Comparison of ENCODE assay signal across 8 cellular contexts in genomic region chr19:45668342-45668871, GRCh38. TPM values are rescaled to one million over a fixed set of nuclear protein-coding genes. Genes with fewer than 3 reads are reported as not detected.
DNase-seq lines count a peak whose midpoint lies in the region; ATAC-seq, FAIRE-seq and TF ChIP-seq lines count a peak whose summit lies in the region.

No MANE protein-coding gene starts in this region.

- TF ChIP-seq EP300 in A549 (IDR thresholded peaks at IDR 0.05) = no peak

- TF ChIP-seq POLR2A in A549 (IDR thresholded peaks at IDR 0.05; ENCODE audit: low read length) = no peak

- peak overlapping the region; percentile 65 to 81 for H3K27ac ChIP-seq in A549

- 3% methylated on average over 19 of the region's 19 CpGs for WGBS in A549 (ENCODE audit: missing lambda C conversion rate)

- H3K4me1 Mint-ChIP-seq in glutamatergic neuron (ENCODE audit: low read depth, unreplicated experiment) = peaks cover 17% of the 10 kb centered on the region

- H3K4me3 Mint-ChIP-seq in glutamatergic neuron (ENCODE audit: unreplicated experiment) = peak overlapping the region; percentile 99

- TF ChIP-seq CTCF in A549 (IDR thresholded peaks at IDR 0.05) (no peak; the same call in 2 of the 3 replicates), glutamatergic neuron (IDR thresholded peaks at IDR 0.05; ENCODE audit: partially characterized antibody, unreplicated experiment) (no peak)

- H3K4me3 ChIP-seq in A549 (peak overlapping the region; percentile 46), H7 (ENCODE audit: insufficient read depth, low read depth, low read length) (peak overlapping the region; percentile 48)

- H3K36me3 Mint-ChIP-seq in glutamatergic neuron (ENCODE audit: unreplicated experiment) = no peaks in the 10 kb centered on the region

- H3K27me3 Mint-ChIP-seq in glutamatergic neuron (ENCODE audit: unreplicated experiment) = peaks cover 16% of the 10 kb centered on the region

- no peak for TF ChIP-seq RAD21 in A549 (conservative IDR thresholded peaks at IDR 0.05 in 1 of 2, IDR thresholded peaks at IDR 0.05 in 1 of 2)

- CTCF ChIA-PET in A549 (lab: Yijun Ruan, JAX) = interaction anchor here (0.6 to 9.3 kb wide), 8 partner anchors 10 to 229 kb away, joined by 3 to 90 read pairs (median 8); partner anchors contain the start of gene EML2

- H3K4me1 ChIP-seq in A549 = peaks cover 27% of the 10 kb centered on the region

- H3K4me2 ChIP-seq in A549 = peak overlapping the region; percentile 100

- ATAC-seq in A549 (peak; percentile 4 to 11), HG03095 (IDR thresholded peaks at IDR 0.05; ENCODE audit: unreplicated experiment) (no peak)

- H3K36me3 ChIP-seq in H7 (replicated peaks; ENCODE audit: control insufficient read depth, insufficient read depth, low read length) = no peaks in the 10 kb centered on the region

- DNase-seq in A549 (ENCODE audit: low read depth in 1 of 2, low spot score in 1 of 2) (no peak), H7 (peak; percentile 44), glutamatergic neuron (no peak), dedifferentiated amniotic fluid mesenchymal stem cell (ENCODE audit: extremely low spot score) (no peak), NCI-H187 treated with DMSO at 0.1 percent for 48 hours (lab: John Stamatoyannopoulos, UW) (no peak)
- DNase-seq in activated CD8-positive, alpha-beta memory T cell treated with anti-CD3 and anti-CD28 coated beads for 24 hours = peak; percentile 75
- peak; percentile 38 for DNase-seq in stimulated activated CD4-positive, alpha-beta T cell treated with anti-CD3 and anti-CD28 coated beads, Interleukin-2, amount 100 ng/mL, for 4 hours (ENCODE audit: low read depth)

- peaks cover 30% of the 10 kb centered on the region for H3K27me3 ChIP-seq in H7 (ENCODE audit: control insufficient read depth, insufficient read depth, low read length)

- peaks cover 9% of the 10 kb centered on the region for H3K9me3 Mint-ChIP-seq in glutamatergic neuron (ENCODE audit: unreplicated experiment)

- FAIRE-seq in A549 (lab: Jason Lieb, UNC) = no peak

- POLR2A ChIA-PET in A549 (lab: Yijun Ruan, JAX) = interaction anchor here (0.8 to 1.7 kb wide), 2 partner anchors 9 to 24 kb away, joined by 6 read pairs; partner anchors contain the start of genes QPCTL and SNRPD2

- H3K9me3 ChIP-seq in A549 = no peaks in the 10 kb centered on the region

- peak overlapping the region; percentile 94 for H3K27ac Mint-ChIP-seq in glutamatergic neuron (ENCODE audit: unreplicated experiment)

TF ChIP-seq in A549, 52 proteins besides CTCF, POLR2A, EP300 and RAD21:
- TF ChIP-seq, protein P1, sequence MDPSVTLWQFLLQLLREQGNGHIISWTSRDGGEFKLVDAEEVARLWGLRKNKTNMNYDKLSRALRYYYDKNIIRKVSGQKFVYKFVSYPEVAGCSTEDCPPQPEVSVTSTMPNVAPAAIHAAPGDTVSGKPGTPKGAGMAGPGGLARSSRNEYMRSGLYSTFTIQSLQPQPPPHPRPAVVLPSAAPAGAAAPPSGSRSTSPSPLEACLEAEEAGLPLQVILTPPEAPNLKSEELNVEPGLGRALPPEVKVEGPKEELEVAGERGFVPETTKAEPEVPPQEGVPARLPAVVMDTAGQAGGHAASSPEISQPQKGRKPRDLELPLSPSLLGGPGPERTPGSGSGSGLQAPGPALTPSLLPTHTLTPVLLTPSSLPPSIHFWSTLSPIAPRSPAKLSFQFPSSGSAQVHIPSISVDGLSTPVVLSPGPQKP (IDR thresholded peaks at IDR 0.05; ENCODE audit: low read depth, low read length) = no peak
- TF ChIP-seq ZC3H11A (IDR thresholded peaks at IDR 0.05) (no peak), REST (IDR thresholded peaks at IDR 0.05) (no peak), RNF2 (IDR thresholded peaks at IDR 0.05; ENCODE audit: borderline replicate concordance, low read depth) (no peak)
TF ChIP-seq in A549: peak in this region for 0.

RNA-seq across cellular contexts. Expression of gene GIPR, which starts 0.4 kb away (rescaled TPM):
- 0.83 and 1.2 TPM in 2 replicates for polyA plus RNA-seq in A549 (2011; rRNA removed)
- 0.42 and 0.57 TPM in 2 replicates for polyA plus RNA-seq in A549 (2012; cell fraction: cytosol; rRNA removed)
- polyA plus RNA-seq in A549 (2012; cell fraction: nucleus; rRNA removed) = 3.6 and 4.4 TPM in 2 replicates
- polyA plus RNA-seq in A549 (2017; fragmentation: RNase III; extraction: RNeasy Plus Mini Kit Qiagen cat#74134 plus additional on column Dnase treatment) = 0.96 to 1.6 TPM (median 1.4 TPM) in 3 replicates
- 2.0 and 2.6 TPM in 2 replicates for polyA minus RNA-seq in A549 (2011; rRNA and poly(A)+ RNA removed)
- 0.81 TPM in 1 of 2 replicates, not detected in the other for total RNA-seq in H7 (2014; rRNA removed; shearing (Covaris generic))
- total RNA-seq in glutamatergic neuron (ENCODE audit: unreplicated experiment) = 36.4 TPM

RNA-seq across cellular contexts. Expression of gene SNRPD2, which starts 23.3 kb away (rescaled TPM):
- polyA plus RNA-seq in A549 (2011; rRNA removed) = 974 and 1,002 TPM in 2 replicates
- 950 and 1,298 TPM in 2 replicates for polyA plus RNA-seq in A549 (2012; cell fraction: cytosol; rRNA removed)
- polyA plus RNA-seq in A549 (2012; cell fraction: nucleus; rRNA removed) = 367 and 451 TPM in 2 replicates
- polyA plus RNA-seq in A549 (2017; fragmentation: RNase III; extraction: RNeasy Plus Mini Kit Qiagen cat#74134 plus additional on column Dnase treatment) = 785 to 834 TPM (median 811 TPM) in 3 replicates
- polyA minus RNA-seq in A549 (2011; rRNA and poly(A)+ RNA removed) = 171 and 271 TPM in 2 replicates
- 407 and 467 TPM in 2 replicates for total RNA-seq in H7 (2014; rRNA removed; shearing (Covaris generic))
- 264 TPM for total RNA-seq in glutamatergic neuron (ENCODE audit: unreplicated experiment)

RNA-seq across cellular contexts. Expression of gene QPCTL, which starts 24.1 kb away (rescaled TPM):
- polyA plus RNA-seq in A549 (2011; rRNA removed) = 9.4 and 10.3 TPM in 2 replicates
- polyA plus RNA-seq in A549 (2012; cell fraction: cytosol; rRNA removed) = 9.1 and 12.1 TPM in 2 replicates
- 30.4 and 33.8 TPM in 2 replicates for polyA plus RNA-seq in A549 (2012; cell fraction: nucleus; rRNA removed)
- 6.7 to 10.4 TPM (median 8.4 TPM) in 3 replicates for polyA plus RNA-seq in A549 (2017; fragmentation: RNase III; extraction: RNeasy Plus Mini Kit Qiagen cat#74134 plus additional on column Dnase treatment)
- 13.0 and 15.7 TPM in 2 replicates for polyA minus RNA-seq in A549 (2011; rRNA and poly(A)+ RNA removed)
- 26.2 and 30.1 TPM in 2 replicates for total RNA-seq in H7 (2014; rRNA removed; shearing (Covaris generic))
- 2.6 TPM for total RNA-seq in glutamatergic neuron (ENCODE audit: unreplicated experiment)

RNA-seq across cellular contexts. Expression of gene EML2, which starts 29.2 kb away (rescaled TPM):
- polyA plus RNA-seq in A549 (2011; rRNA removed) (19.9 and 22.7 TPM in 2 replicates), A549 (2017; fragmentation: RNase III; extraction: RNeasy Plus Mini Kit Qiagen cat#74134 plus additional on column Dnase treatment) (25.9 to 30.6 TPM (median 29.0 TPM) in 3 replicates)
- polyA plus RNA-seq in A549 (2012; cell fraction: cytosol; rRNA removed) = 29.1 and 29.3 TPM in 2 replicates
- 116 and 131 TPM in 2 replicates for polyA plus RNA-seq in A549 (2012; cell fraction: nucleus; rRNA removed)
- 51.0 and 56.1 TPM in 2 replicates for polyA minus RNA-seq in A549 (2011; rRNA and poly(A)+ RNA removed)
- 42.5 and 48.6 TPM in 2 replicates for total RNA-seq in H7 (2014; rRNA removed; shearing (Covaris generic))
- total RNA-seq in glutamatergic neuron (ENCODE audit: unreplicated experiment) = 53.2 TPM

Comparison
In these comparisons a context has a peak if more than half of its experiments do, and no peak if none do; other contexts are left out.
1. DNase-seq: peak in H7 (single experiment), activated CD8-positive, alpha-beta memory T cell treated with anti-CD3 and anti-CD28 coated beads for 24 hours (single experiment) and stimulated activated CD4-positive, alpha-beta T cell treated with anti-CD3 and anti-CD28 coated beads, Interleukin-2, amount 100 ng/mL, for 4 hours (single experiment); none in A549 (0 of 2), glutamatergic neuron (single experiment), dedifferentiated amniotic fluid mesenchymal stem cell (single experiment) and NCI-H187 treated with DMSO at 0.1 percent for 48 hours (single experiment).
2. RNA of gene GIPR, which starts 0.4 kb away (total RNA-seq): 36.4 TPM in glutamatergic neuron (single experiment); 0.81 TPM in H7; every median in the first group is over 10 times any median in the second.